Comparison of ENCODE assay signal across 5 cellular contexts in genomic region chr6:37739618-37740017, GRCh38. TPM values are rescaled to one million over a fixed set of nuclear protein-coding genes. Genes with fewer than 3 reads are reported as not detected.
"Had no signal": no experiment of that assay in that cellular context is flagged by ENCODE, and none has a peak within 500 bp of the region (broad histone marks: within the 10 kb centered on the region; RNA-seq: fewer than 3 reads in every experiment).

No MANE protein-coding gene starts in this region.

- H3K4me3 ChIP-seq: GM23338 had no signal

- H3K4me2 ChIP-seq: GM23338 had no signal

- H2AFZ ChIP-seq: GM23338 had no signal

- ATAC-seq: GM23338 had no signal

- DNase-seq: H9, HCEC 1CT, KBM-7 had no signal

RNA-seq across cellular contexts. Expression of gene MDGA1, which starts 41.9 kb away (rescaled TPM):
- total RNA-seq: HT-29 had no signal
